ENCODE assay signal across 25 cellular contexts in genomic region chr22:43630451-43630850, GRCh38.
"Had no signal": no experiment of that assay in that cellular context is flagged by ENCODE, and none has a peak within 500 bp of the region (broad histone marks: within the 10 kb centered on the region; RNA-seq: fewer than 3 reads in every experiment).

No MANE protein-coding gene starts in this region.

- H3K27me3 ChIP-seq: pancreas, right atrium auricular region, right lobe of liver, sigmoid colon, suprapubic skin, testis, tibial artery, transverse colon, upper lobe of right lung, uterus had no signal

- H3K36me3 ChIP-seq: pancreas, prostate gland, right atrium auricular region, right lobe of liver, sigmoid colon, suprapubic skin, tibial artery, transverse colon, upper lobe of right lung, uterus had no signal

- H3K4me1 ChIP-seq: pancreas, prostate gland, right atrium auricular region, right lobe of liver, sigmoid colon, suprapubic skin, tibial artery, transverse colon, upper lobe of right lung, uterus had no signal

- ATAC-seq: naive thymus-derived CD4-positive, alpha-beta T cell; natural killer cell; pancreas; right lobe of liver; stimulated activated effector memory CD8-positive, alpha-beta T cell treated with anti-CD3 and anti-CD28 coated beads, Interleukin-12 subunit alpha, Interleukin-12 subunit beta, amount 100 ng/mL, for 72 hours; stimulated activated naive B cell treated with anti-CD40 and anti-IgM and Interleukin-4, amounts not matched to agents 10 μg/mL and 1 μg/mL and 100 μg/mL, for 72 hours; stimulated activated naive CD8-positive, alpha-beta T cell treated with anti-CD3 and anti-CD28 coated beads, Interleukin-15, amount 100 ng/mL, for 72 hours; upper lobe of right lung had no signal

- H3K4me3 ChIP-seq: pancreas, prostate gland, right atrium auricular region, right lobe of liver, sigmoid colon, suprapubic skin, testis, tibial artery, transverse colon, upper lobe of right lung, uterus had no signal

- H3K27ac ChIP-seq: pancreas, prostate gland, right atrium auricular region, right lobe of liver, sigmoid colon, suprapubic skin, testis, tibial artery, transverse colon, upper lobe of right lung, uterus had no signal

- H3K9me3 ChIP-seq: pancreas, prostate gland, right atrium auricular region, right lobe of liver, sigmoid colon, suprapubic skin, testis, tibial artery, transverse colon, upper lobe of right lung, uterus had no signal

- DNase-seq: naive thymus-derived CD4-positive, alpha-beta T cell; natural killer cell; occipital lobe; pancreas; retina; right lobe of liver; sigmoid colon; small intestine; stimulated activated CD4-positive, alpha-beta T cell treated with anti-CD3 and anti-CD28 coated beads, Interleukin-15, amount 100 ng/mL, for 24 hours; stimulated activated CD4-positive, alpha-beta T cell treated with anti-CD3 and anti-CD28 coated beads, Interleukin-2, amount 100 ng/mL, for 24 hours; stimulated activated CD4-positive, alpha-beta T cell treated with anti-CD3 and anti-CD28 coated beads, Interleukin-2, amount 100 ng/mL, for 48 hours; stimulated activated CD4-positive, alpha-beta T cell treated with anti-CD3 and anti-CD28 coated beads, Interleukin-4, amount 100 ng/mL, for 24 hours; stimulated activated naive B cell treated with anti-CD40 and anti-IgM and Interleukin-4, amounts not matched to agents 10 μg/mL and 1 μg/mL and 100 μg/mL, for 72 hours; stimulated activated naive CD4-positive, alpha-beta T cell treated with Interleukin-2 at 50 U/mL for 16 hours; stimulated activated naive CD8-positive, alpha-beta T cell treated with anti-CD3 and anti-CD28 coated beads, Interleukin-15, amount 100 ng/mL, for 72 hours; substantia nigra; testis; tibial artery; transverse colon; upper lobe of right lung; uterus had no signal
